ENCODE assay signal across 14 cellular contexts in the genomic region with DNA sequence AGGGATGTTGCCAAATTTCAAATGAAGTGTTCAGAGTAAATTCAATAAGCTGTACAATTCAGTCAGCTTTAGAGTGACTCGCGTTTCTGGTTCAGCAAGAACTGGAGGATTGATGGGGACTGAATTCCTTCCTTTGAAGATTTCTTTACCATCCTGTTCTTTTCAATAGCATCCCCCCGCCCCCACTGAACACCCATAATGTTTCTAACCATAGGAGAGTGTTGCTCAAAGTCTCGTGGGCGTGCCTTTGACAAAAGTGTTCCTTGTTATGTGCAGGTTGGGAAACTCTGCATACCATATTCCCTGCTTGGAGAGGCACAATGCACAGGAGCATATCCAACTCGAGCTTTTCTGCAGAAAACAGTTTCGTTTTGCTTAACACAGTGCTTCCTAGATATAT.
DNase-seq lines count a peak whose midpoint lies in the region; ATAC-seq, FAIRE-seq and TF ChIP-seq lines count a peak whose summit lies in the region.
"Had no signal": no experiment of that assay in that cellular context is flagged by ENCODE, and none has a peak within 500 bp of the region (broad histone marks: within the 10 kb centered on the region; RNA-seq: fewer than 3 reads in every experiment).

No MANE protein-coding gene starts in this region.

- H3K4me3 Mint-ChIP-seq in activated naive CD4-positive, alpha-beta T cell treated with anti-CD3 and anti-CD28 coated beads for 36 hours: no peak overlapping the region
- H3K4me3 Mint-ChIP-seq: activated T-cell treated with anti-CD3 and anti-CD28 coated beads, Interleukin-2, amount 50 U/mL, for 24 hours had no signal

- H3K9me3 ChIP-seq in small intestine (ENCODE audit: control insufficient read depth, low read depth): no peaks in the 10 kb centered on the region
- H3K9me3 ChIP-seq: HAP-1, sigmoid colon, SJSA1 had no signal

- no peak overlapping the region for H3K27ac ChIP-seq in small intestine (ENCODE audit: low read depth in 1 of 2, low read length in 1 of 2)
- H3K27ac ChIP-seq: sigmoid colon, SJSA1 had no signal

- H3K36me3 ChIP-seq in small intestine (ENCODE audit: control insufficient read depth in 2 of 2, insufficient read depth in 2 of 2, low read length in 2 of 2): no peaks in the 10 kb centered on the region
- H3K36me3 ChIP-seq: HAP-1, sigmoid colon, SJSA1 had no signal

- intact Hi-C loops in activated naive CD4-positive, alpha-beta T cell treated with anti-CD3 and anti-CD28 coated beads for 36 hours (cut with micrococcal nuclease): no loop called here

- CTCF ChIA-PET in activated naive CD4-positive, alpha-beta T cell treated with anti-CD3 and anti-CD28 coated beads for 36 hours (lab: Charles Lee): interaction anchor here (0.5 kb wide), 1 partner anchor 204 kb away, joined by 3 read pairs; no protein-coding TSS in a partner anchor

- DNase-seq in H4 (ENCODE audit: low spot score) (peak; percentile 2), SK-MEL-5 (ENCODE audit: low read depth, low spot score) (peak; percentile 60), fibroblast of the aortic adventitia (ENCODE audit: low read depth) (peak; percentile 2), small intestine (peak; percentile 11)
- no peak for DNase-seq in activated naive CD4-positive, alpha-beta T cell treated with anti-CD3 and anti-CD28 coated beads for 36 hours
- DNase-seq: activated T-cell treated with anti-CD3 and anti-CD28 coated beads, Interleukin-2, amount 50 U/mL, for 24 hours; NCI-H1105 treated with DMSO at 0.1 percent for 48 hours; NCI-H69; sigmoid colon had no signal

- in situ Hi-C loops in SK-MEL-5 (cut with HindIII; ENCODE audit: low pct_unique_long_range_greater_than_20kb, low sequenced_read_pairs): no loop called here

- no peak for FAIRE-seq in small intestine (lab: Jason Lieb, UNC)
- FAIRE-seq: GM12878 had no signal

- peaks cover 2% of the 10 kb centered on the region for H3K4me1 Mint-ChIP-seq in activated naive CD4-positive, alpha-beta T cell treated with anti-CD3 and anti-CD28 coated beads for 36 hours (ENCODE audit: low read depth)

- H3K4me3 ChIP-seq in fibroblast of the aortic adventitia (ENCODE audit: low read depth, low read length) (no peak overlapping the region), small intestine (ENCODE audit: low read depth in 1 of 2, low read length in 2 of 2) (no peak overlapping the region)
- H3K4me3 ChIP-seq: GM12878, HAP-1, sigmoid colon, SJSA1 had no signal

- H3K27me3 Mint-ChIP-seq in activated naive CD4-positive, alpha-beta T cell treated with anti-CD3 and anti-CD28 coated beads for 36 hours (ENCODE audit: low read depth): no peaks in the 10 kb centered on the region

- H3K27ac Mint-ChIP-seq in activated naive CD4-positive, alpha-beta T cell treated with anti-CD3 and anti-CD28 coated beads for 36 hours: no peak overlapping the region
- H3K27ac Mint-ChIP-seq: activated T-cell treated with anti-CD3 and anti-CD28 coated beads, Interleukin-2, amount 50 U/mL, for 24 hours had no signal

- no peaks in the 10 kb centered on the region for H3K4me1 ChIP-seq in small intestine (ENCODE audit: control insufficient read depth in 2 of 2, insufficient read depth in 1 of 2, low read depth in 1 of 2, low read length in 1 of 2)
- H3K4me1 ChIP-seq: HAP-1, sigmoid colon, SJSA1 had no signal

- TF ChIP-seq CTCF in fibroblast of the aortic adventitia (IDR thresholded peaks at IDR 0.05; ENCODE audit: insufficient read depth, low read length): no peak

- 14 to 34% (median 26%) methylated on average over 7 of the region's 7 CpGs for WGBS in small intestine, 3 donors

- ATAC-seq in HG03342 (IDR thresholded peaks at IDR 0.05; ENCODE audit: unreplicated experiment) (no peak), HG02571 (IDR thresholded peaks at IDR 0.05; ENCODE audit: unreplicated experiment) (no peak)
- ATAC-seq: GM12878 had no signal

- H3K36me3 Mint-ChIP-seq in activated naive CD4-positive, alpha-beta T cell treated with anti-CD3 and anti-CD28 coated beads for 36 hours (ENCODE audit: low read depth): no peaks in the 10 kb centered on the region

- H3K9me3 Mint-ChIP-seq in activated naive CD4-positive, alpha-beta T cell treated with anti-CD3 and anti-CD28 coated beads for 36 hours: no peaks in the 10 kb centered on the region
- H3K9me3 Mint-ChIP-seq: activated T-cell treated with anti-CD3 and anti-CD28 coated beads, Interleukin-2, amount 50 U/mL, for 24 hours had no signal

- no peaks in the 10 kb centered on the region for H3K27me3 ChIP-seq in small intestine (ENCODE audit: control insufficient read depth in 2 of 2, insufficient read depth in 2 of 2, low read length in 2 of 2)
- H3K27me3 ChIP-seq: sigmoid colon, SJSA1 had no signal
